In genomic region chr4:114349543-114350175, GRCh38 we compare ENCODE assay signal across 20 cellular contexts.
DNase-seq lines count a peak whose midpoint lies in the region; ATAC-seq lines count a peak whose summit lies in the region.
"Had no signal": no experiment of that assay in that cellular context is flagged by ENCODE, and none has a peak within 500 bp of the region (broad histone marks: within the 10 kb centered on the region; RNA-seq: fewer than 3 reads in every experiment).

No MANE protein-coding gene starts in this region.

- H3K27me3 Mint-ChIP-seq in activated T-cell treated with anti-CD3 and anti-CD28 coated beads, Interleukin-2, amount 50 U/mL, for 4 hours (ENCODE audit: low read depth) = no peaks in the 10 kb centered on the region
- peaks cover 4% of the 10 kb centered on the region for H3K27me3 Mint-ChIP-seq in activated naive CD8-positive, alpha-beta T cell treated with anti-CD3 and anti-CD28 coated beads for 36 hours
- H3K27me3 Mint-ChIP-seq: activated naive CD8-positive, alpha-beta T cell treated with anti-CD3 and anti-CD28 coated beads, Interleukin-2, amount 10 ng/mL, durations not matched to agents 7 days and 5 days; type B pancreatic cell had no signal

- DNase-seq in EH (ENCODE audit: low read depth) (peak; percentile 66), RKO (ENCODE audit: low spot score) (peak; percentile 47), epithelial cell of prostate (ENCODE audit: low read depth, low spot score) (peak; percentile 50), kidney tubule cell (ENCODE audit: low spot score) (peak; percentile 8), posterior cingulate gyrus (no peak), DMS79 (lab: John Stamatoyannopoulos, UW) (no peak)
- DNase-seq in activated T-cell treated with anti-CD3 and anti-CD28 coated beads, Interleukin-2, amount 50 U/mL, for 4 hours = no peak
- DNase-seq in activated naive CD8-positive, alpha-beta T cell treated with anti-CD3 and anti-CD28 coated beads for 36 hours = no peak
- DNase-seq: activated CD4-positive, CD25-positive, alpha-beta regulatory T cell treated with anti-CD3 and anti-CD28 coated beads, Interleukin-2, amount 50 U/mL, for 72 hours; activated naive CD8-positive, alpha-beta T cell treated with anti-CD3 and anti-CD28 coated beads, Interleukin-2, amount 10 ng/mL, durations not matched to agents 7 days and 5 days; CD8-positive, alpha-beta T cell; NCI-H1092 treated with DMSO at 0.1 percent for 48 hours; NCI-H526; occipital lobe; right lobe of liver; stimulated activated CD4-positive, alpha-beta T cell treated with anti-CD3 and anti-CD28 coated beads, Interleukin-1b, Interleukin-23, amount 100 ng/mL, for 48 hours had no signal

- no peaks in the 10 kb centered on the region for H3K36me3 Mint-ChIP-seq in activated T-cell treated with anti-CD3 and anti-CD28 coated beads, Interleukin-2, amount 50 U/mL, for 4 hours (ENCODE audit: insufficient read depth)
- H3K36me3 Mint-ChIP-seq in activated naive CD8-positive, alpha-beta T cell treated with anti-CD3 and anti-CD28 coated beads for 36 hours = no peaks in the 10 kb centered on the region
- H3K36me3 Mint-ChIP-seq: activated naive CD8-positive, alpha-beta T cell treated with anti-CD3 and anti-CD28 coated beads, Interleukin-2, amount 10 ng/mL, durations not matched to agents 7 days and 5 days; CD8-positive, alpha-beta T cell; type B pancreatic cell had no signal

- no peaks in the 10 kb centered on the region for H3K4me1 Mint-ChIP-seq in activated T-cell treated with anti-CD3 and anti-CD28 coated beads, Interleukin-2, amount 50 U/mL, for 4 hours (ENCODE audit: low read depth)
- H3K4me1 Mint-ChIP-seq in activated naive CD8-positive, alpha-beta T cell treated with anti-CD3 and anti-CD28 coated beads for 36 hours = no peaks in the 10 kb centered on the region
- H3K4me1 Mint-ChIP-seq: activated naive CD8-positive, alpha-beta T cell treated with anti-CD3 and anti-CD28 coated beads, Interleukin-2, amount 10 ng/mL, durations not matched to agents 7 days and 5 days had no signal

- peaks cover 4% of the 10 kb centered on the region for H3K9me3 Mint-ChIP-seq in activated T-cell treated with anti-CD3 and anti-CD28 coated beads, Interleukin-2, amount 50 U/mL, for 4 hours
- peaks cover 4% of the 10 kb centered on the region for H3K9me3 Mint-ChIP-seq in activated naive CD8-positive, alpha-beta T cell treated with anti-CD3 and anti-CD28 coated beads for 36 hours
- H3K9me3 Mint-ChIP-seq: activated T-helper 1 cell treated with anti-CD3 and anti-CD28 coated beads, Interleukin-12 subunit alpha, Interleukin-12 subunit beta, Interleukin-2, Interleukin-4 antibody, amounts not matched to agents 30 ng/mL and 10 ng/mL and 1 ng/mL, durations not matched to agents 14 hours and 24 hours and 36 hours; CD8-positive, alpha-beta T cell; type B pancreatic cell had no signal

- intact Hi-C loops in posterior cingulate gyrus (cut with DNase I) = no loop called here

- H3K27ac ChIP-seq in epithelial cell of prostate = no peak overlapping the region
- H3K27ac ChIP-seq: right lobe of liver had no signal

- no peak overlapping the region for H3K27ac Mint-ChIP-seq in activated naive CD8-positive, alpha-beta T cell treated with anti-CD3 and anti-CD28 coated beads for 36 hours
- H3K27ac Mint-ChIP-seq: activated naive CD8-positive, alpha-beta T cell treated with anti-CD3 and anti-CD28 coated beads, Interleukin-2, amount 10 ng/mL, durations not matched to agents 7 days and 5 days; activated T-helper 1 cell treated with anti-CD3 and anti-CD28 coated beads, Interleukin-12 subunit alpha, Interleukin-12 subunit beta, Interleukin-2, Interleukin-4 antibody, amounts not matched to agents 30 ng/mL and 10 ng/mL and 1 ng/mL, durations not matched to agents 14 hours and 24 hours and 36 hours; CD8-positive, alpha-beta T cell; stimulated activated naive CD8-positive, alpha-beta T cell treated with anti-CD3 and anti-CD28 coated beads, Interleukin-15, Interleukin-2, amounts not matched to agents 100 ng/mL and 50 ng/mL, for 24 hours; type B pancreatic cell had no signal

- no peak overlapping the region for H3K4me3 Mint-ChIP-seq in activated T-cell treated with anti-CD3 and anti-CD28 coated beads, Interleukin-2, amount 50 U/mL, for 4 hours
- H3K4me3 Mint-ChIP-seq in activated naive CD8-positive, alpha-beta T cell treated with anti-CD3 and anti-CD28 coated beads for 36 hours = no peak overlapping the region
- H3K4me3 Mint-ChIP-seq: activated naive CD8-positive, alpha-beta T cell treated with anti-CD3 and anti-CD28 coated beads, Interleukin-2, amount 10 ng/mL, durations not matched to agents 7 days and 5 days; activated T-helper 1 cell treated with anti-CD3 and anti-CD28 coated beads, Interleukin-12 subunit alpha, Interleukin-12 subunit beta, Interleukin-2, Interleukin-4 antibody, amounts not matched to agents 30 ng/mL and 10 ng/mL and 1 ng/mL, durations not matched to agents 14 hours and 24 hours and 36 hours; CD8-positive, alpha-beta T cell; stimulated activated naive CD8-positive, alpha-beta T cell treated with anti-CD3 and anti-CD28 coated beads, Interleukin-15, Interleukin-2, amounts not matched to agents 100 ng/mL and 50 ng/mL, for 24 hours; type B pancreatic cell had no signal

- ATAC-seq in activated T-cell treated with anti-CD3 and anti-CD28 coated beads, Interleukin-2, amount 50 U/mL, for 4 hours = no peak
- ATAC-seq: CD8-positive, alpha-beta T cell; K562; right lobe of liver had no signal

Comparison
In these comparisons a context has a peak if more than half of its experiments do, and no peak if none do; other contexts are left out.
1. DNase-seq: peak in EH (single experiment), RKO (single experiment), epithelial cell of prostate (single experiment) and kidney tubule cell (single experiment); none in activated T-cell treated with anti-CD3 and anti-CD28 coated beads, Interleukin-2, amount 50 U/mL, for 4 hours (single experiment), activated naive CD8-positive, alpha-beta T cell treated with anti-CD3 and anti-CD28 coated beads for 36 hours (single experiment), posterior cingulate gyrus (0 of 10) and DMS79 (single experiment).